In genomic region chr2:35978218-35978617, GRCh38 we compare ENCODE assay signal across 11 cellular contexts.
DNase-seq lines count a peak whose midpoint lies in the region; ATAC-seq and TF ChIP-seq lines count a peak whose summit lies in the region.
"Had no signal": no experiment of that assay in that cellular context is flagged by ENCODE, and none has a peak within 500 bp of the region (broad histone marks: within the 10 kb centered on the region; RNA-seq: fewer than 3 reads in every experiment).

No MANE protein-coding gene starts in this region.

- H3K4me1 ChIP-seq in suprapubic skin = no peaks in the 10 kb centered on the region
- H3K4me1 ChIP-seq: BLaER1 had no signal

- ATAC-seq in GM19324 (IDR thresholded peaks at IDR 0.05; ENCODE audit: low FRiP score, unreplicated experiment) = peak; percentile 81
- peak; percentile 91 for ATAC-seq in HG02763 (IDR thresholded peaks at IDR 0.05; ENCODE audit: unreplicated experiment)
- ATAC-seq in HG03521 (IDR thresholded peaks at IDR 0.05; ENCODE audit: unreplicated experiment) = peak; percentile 89

- no peak for TF ChIP-seq EP300 in suprapubic skin (IDR thresholded peaks at IDR 0.05)

- 55% methylated on average over 1 of the region's 1 CpG for WGBS in suprapubic skin

- H3K36me3 ChIP-seq in suprapubic skin = no peaks in the 10 kb centered on the region
- H3K36me3 ChIP-seq: BLaER1 had no signal

- no peaks in the 10 kb centered on the region for H3K9me3 ChIP-seq in suprapubic skin
- H3K9me3 ChIP-seq: BLaER1 had no signal

- DNase-seq in GM10266 (ENCODE audit: extremely low spot score) (peak; percentile 42), NOMO-1 treated with DMSO at 0.1 percent for 48 hours (lab: John Stamatoyannopoulos, UW; ENCODE audit: unreplicated experiment) (no peak), suprapubic skin (ENCODE audit: low spot score in 2 of 2) (no peak), H4 (ENCODE audit: low spot score) (no peak), iPS-NIHi7 (ENCODE audit: extremely low spot score) (no peak)
- DNase-seq: activated naive CD4-positive, alpha-beta T cell treated with anti-CD3 and anti-CD28 coated beads, Interleukin-2, amount 50 U/mL, for 16 hours; naive B cell had no signal

- no peaks in the 10 kb centered on the region for H3K27me3 ChIP-seq in suprapubic skin
- H3K27me3 ChIP-seq: BLaER1 had no signal

- TF ChIP-seq CTCF in GM10266 (IDR thresholded peaks at IDR 0.05; ENCODE audit: control insufficient read depth, insufficient read depth, low read depth, missing control alignments) (no peak), suprapubic skin (IDR thresholded peaks at IDR 0.05) (no peak)

- no peak overlapping the region for H3K4me3 ChIP-seq in suprapubic skin
- H3K4me3 ChIP-seq: BLaER1 had no signal

- no peak overlapping the region for H3K27ac ChIP-seq in suprapubic skin
- H3K27ac ChIP-seq: BLaER1 had no signal

- no peak for TF ChIP-seq POLR2A in suprapubic skin (IDR thresholded peaks at IDR 0.05)
